1 cellular context compared by ENCODE assay signal in the genomic region with DNA sequence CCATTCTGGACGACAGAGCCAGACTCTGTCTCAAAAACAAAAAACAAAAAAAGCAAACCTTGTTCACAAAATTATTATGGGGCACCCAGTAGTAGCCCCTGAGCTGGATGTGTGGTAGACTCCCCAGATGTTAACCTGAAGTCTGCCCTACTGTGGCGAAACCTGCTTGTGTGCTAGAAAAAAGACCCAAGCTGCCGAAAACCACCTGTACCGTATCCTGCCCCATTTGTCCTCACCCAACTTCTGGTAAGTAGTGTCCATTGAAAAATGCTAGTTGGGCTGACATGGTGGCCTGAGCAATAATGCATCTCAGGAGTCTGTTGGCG.
TF ChIP-seq lines count a peak whose summit lies in the region.

No MANE protein-coding gene starts in this region.

TF ChIP-seq in WTC11, 78 proteins besides CTCF, POLR2A, EP300 and RAD21 (continued from another document):
- TF ChIP-seq, protein P1, sequence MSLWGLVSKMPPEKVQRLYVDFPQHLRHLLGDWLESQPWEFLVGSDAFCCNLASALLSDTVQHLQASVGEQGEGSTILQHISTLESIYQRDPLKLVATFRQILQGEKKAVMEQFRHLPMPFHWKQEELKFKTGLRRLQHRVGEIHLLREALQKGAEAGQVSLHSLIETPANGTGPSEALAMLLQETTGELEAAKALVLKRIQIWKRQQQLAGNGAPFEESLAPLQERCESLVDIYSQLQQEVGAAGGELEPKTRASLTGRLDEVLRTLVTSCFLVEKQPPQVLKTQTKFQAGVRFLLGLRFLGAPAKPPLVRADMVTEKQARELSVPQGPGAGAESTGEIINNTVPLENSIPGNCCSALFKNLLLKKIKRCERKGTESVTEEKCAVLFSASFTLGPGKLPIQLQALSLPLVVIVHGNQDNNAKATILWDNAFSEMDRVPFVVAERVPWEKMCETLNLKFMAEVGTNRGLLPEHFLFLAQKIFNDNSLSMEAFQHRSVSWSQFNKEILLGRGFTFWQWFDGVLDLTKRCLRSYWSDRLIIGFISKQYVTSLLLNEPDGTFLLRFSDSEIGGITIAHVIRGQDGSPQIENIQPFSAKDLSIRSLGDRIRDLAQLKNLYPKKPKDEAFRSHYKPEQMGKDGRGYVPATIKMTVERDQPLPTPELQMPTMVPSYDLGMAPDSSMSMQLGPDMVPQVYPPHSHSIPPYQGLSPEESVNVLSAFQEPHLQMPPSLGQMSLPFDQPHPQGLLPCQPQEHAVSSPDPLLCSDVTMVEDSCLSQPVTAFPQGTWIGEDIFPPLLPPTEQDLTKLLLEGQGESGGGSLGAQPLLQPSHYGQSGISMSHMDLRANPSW (CRISPR knock-in tag; conservative IDR thresholded peaks at IDR 0.05; ENCODE audit: low read depth) = no peak
- TF ChIP-seq RELA (CRISPR knock-in tag; IDR thresholded peaks at IDR 0.05; ENCODE audit: borderline replicate concordance) (no peak), AFF4 (CRISPR knock-in tag; IDR thresholded peaks at IDR 0.05; ENCODE audit: borderline replicate concordance) (no peak), GTF2I (CRISPR knock-in tag; conservative IDR thresholded peaks at IDR 0.05) (no peak), ZNF423 (CRISPR knock-in tag; IDR thresholded peaks at IDR 0.05) (no peak), MLX (CRISPR knock-in tag; IDR thresholded peaks at IDR 0.05) (no peak)
- TF ChIP-seq, protein P2, sequence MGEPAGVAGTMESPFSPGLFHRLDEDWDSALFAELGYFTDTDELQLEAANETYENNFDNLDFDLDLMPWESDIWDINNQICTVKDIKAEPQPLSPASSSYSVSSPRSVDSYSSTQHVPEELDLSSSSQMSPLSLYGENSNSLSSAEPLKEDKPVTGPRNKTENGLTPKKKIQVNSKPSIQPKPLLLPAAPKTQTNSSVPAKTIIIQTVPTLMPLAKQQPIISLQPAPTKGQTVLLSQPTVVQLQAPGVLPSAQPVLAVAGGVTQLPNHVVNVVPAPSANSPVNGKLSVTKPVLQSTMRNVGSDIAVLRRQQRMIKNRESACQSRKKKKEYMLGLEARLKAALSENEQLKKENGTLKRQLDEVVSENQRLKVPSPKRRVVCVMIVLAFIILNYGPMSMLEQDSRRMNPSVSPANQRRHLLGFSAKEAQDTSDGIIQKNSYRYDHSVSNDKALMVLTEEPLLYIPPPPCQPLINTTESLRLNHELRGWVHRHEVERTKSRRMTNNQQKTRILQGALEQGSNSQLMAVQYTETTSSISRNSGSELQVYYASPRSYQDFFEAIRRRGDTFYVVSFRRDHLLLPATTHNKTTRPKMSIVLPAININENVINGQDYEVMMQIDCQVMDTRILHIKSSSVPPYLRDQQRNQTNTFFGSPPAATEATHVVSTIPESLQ (CRISPR knock-in tag; IDR thresholded peaks at IDR 0.05) = no peak
